In the genomic region with DNA sequence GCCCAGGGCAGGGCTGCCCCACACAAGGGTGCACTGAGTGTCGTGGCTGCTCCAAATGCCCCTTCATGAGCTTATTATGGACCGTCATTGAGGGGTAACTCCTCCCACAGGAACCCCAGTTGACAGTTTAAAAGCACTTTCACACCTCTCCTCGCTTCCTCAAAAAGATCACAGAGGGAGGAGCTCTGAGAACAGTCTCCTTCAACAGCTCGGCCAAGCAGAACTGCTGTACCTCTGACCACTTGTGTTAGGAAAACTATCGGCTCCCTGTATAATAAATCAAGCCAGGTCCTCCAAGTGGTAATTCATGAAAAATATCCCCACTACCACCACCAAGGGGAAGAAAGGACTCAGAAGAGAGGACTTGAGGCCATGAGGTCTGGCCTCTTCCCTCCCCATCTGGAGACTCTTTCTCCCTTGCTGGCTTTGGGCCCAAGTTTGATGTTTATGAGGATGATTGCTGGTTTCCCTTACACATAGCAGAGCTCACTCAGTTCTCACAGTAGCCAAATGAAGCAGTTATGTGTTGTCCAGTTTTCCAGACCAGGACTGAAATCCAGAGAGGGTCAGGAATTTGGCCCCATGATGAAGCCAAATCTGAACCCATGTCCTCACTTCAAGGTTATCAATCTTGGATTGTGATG, we compare ENCODE assay signal across 9 cellular contexts. TPM values are rescaled to one million over a fixed set of nuclear protein-coding genes. Genes with fewer than 3 reads are reported as not detected.
DNase-seq lines count a peak whose midpoint lies in the region; ATAC-seq, FAIRE-seq and TF ChIP-seq lines count a peak whose summit lies in the region.
"Had no signal": no experiment of that assay in that cellular context is flagged by ENCODE, and none has a peak within 500 bp of the region (broad histone marks: within the 10 kb centered on the region; RNA-seq: fewer than 3 reads in every experiment).

No MANE protein-coding gene starts in this region.

- 3% methylated on average over 5 of the region's 5 CpGs for WGBS in GM12878 (ENCODE audit: insufficient coverage, insufficient replicate concordance, low lambda C conversion rate, missing lambda C conversion rate)

- RAD21 ChIA-PET in GM12878 (lab: Charles Lee; ENCODE audit: unreplicated experiment) = interaction anchor here (0.9 to 1.7 kb wide), 12 partner anchors 16 to 128 kb away, joined by 3 to 6 read pairs (median 4); partner anchors contain the start of genes ACOT8, CTSA, NEURL2 and PCIF1

- H3K36me3 ChIP-seq in CD8-positive, alpha-beta memory T cell (ENCODE audit: insufficient read depth, low read length) = peaks cover 34% of the 10 kb centered on the region
- peaks cover 5 to 12% of the 10 kb centered on the region in 2 experiments for H3K36me3 ChIP-seq in GM12878 (ENCODE audit: control insufficient read depth in 2 of 2, insufficient read depth in 2 of 2, low read length in 1 of 2)
- H3K36me3 ChIP-seq in naive thymus-derived CD4-positive, alpha-beta T cell (ENCODE audit: control insufficient read depth in 2 of 3, insufficient read depth in 3 of 3, low read length in 3 of 3) = peaks cover 0 to 65% (median 31%) of the 10 kb centered on the region in 3 experiments

- no peak for DNase-seq in CD8-positive, alpha-beta memory T cell
- peak; percentile 33 for DNase-seq in GM12878 (ENCODE audit: low read depth, low spot score)
- no peak for DNase-seq in naive thymus-derived CD4-positive, alpha-beta T cell
- DNase-seq in activated CD4-positive, alpha-beta T cell treated with anti-CD3 and anti-CD28 coated beads, Interleukin-2, amount 50 U/mL, for 1 hour = no peak
- no peak for DNase-seq in NCI-H1105 (lab: John Stamatoyannopoulos, UW)
- no peak for DNase-seq in progenitor cell of endocrine pancreas (ENCODE audit: low spot score, unreplicated experiment)
- no peak for DNase-seq in cerebellum (ENCODE audit: low spot score)
- DNase-seq: pancreas had no signal

- TF ChIP-seq POLR2A in GM12878 (IDR thresholded peaks at IDR 0.05; ENCODE audit: low read depth, low read length) = no peak

- H3K27ac ChIP-seq in CD8-positive, alpha-beta memory T cell (ENCODE audit: low read depth, low read length) = no peak overlapping the region
- H3K27ac ChIP-seq in GM12878 (ENCODE audit: control insufficient read depth, insufficient read depth) = peak overlapping the region; percentile 63
- no peak overlapping the region for H3K27ac ChIP-seq in naive thymus-derived CD4-positive, alpha-beta T cell (ENCODE audit: low read depth, low read length)
- H3K27ac ChIP-seq: pancreas had no signal

- peaks cover 0 to 9% (median 5%) of the 10 kb centered on the region in 3 donors for H3K4me1 Mint-ChIP-seq in CD8-positive, alpha-beta memory T cell
- H3K4me1 Mint-ChIP-seq in naive thymus-derived CD4-positive, alpha-beta T cell = peaks cover 0 to 3% (median 0%) of the 10 kb centered on the region in 7 donors
- no peaks in the 10 kb centered on the region for H3K4me1 Mint-ChIP-seq in progenitor cell of endocrine pancreas (ENCODE audit: low read depth)

- CTCF ChIA-PET in CD8-positive, alpha-beta memory T cell (lab: Charles Lee) = interaction anchor here (1.0 kb wide), 1 partner anchor 73 kb away, joined by 3 read pairs; no protein-coding TSS in a partner anchor
- CTCF ChIA-PET in GM12878 (lab: Yijun Ruan, JAX) = interaction anchor here (1.0 to 3.8 kb wide), 8 partner anchors 9 to 128 kb away, joined by 3 to 18 read pairs (median 7); partner anchors contain the start of genes ACOT8, PCIF1, SNX21 and ZSWIM3
- CTCF ChIA-PET in naive thymus-derived CD4-positive, alpha-beta T cell (lab: Charles Lee) = no interaction called here

- peak overlapping the region in 5 of 8 donors; percentile 17 to 72 (median 64) for H3K27ac Mint-ChIP-seq in CD8-positive, alpha-beta memory T cell
- H3K27ac Mint-ChIP-seq in naive thymus-derived CD4-positive, alpha-beta T cell = no peak overlapping the region
- H3K27ac Mint-ChIP-seq in progenitor cell of endocrine pancreas = no peak overlapping the region

- 0 out of 2 replicates have a peak overlapping the region, but pooled peaks have one; percentile 45 for H3K4me2 ChIP-seq in GM12878 (ENCODE audit: control insufficient read depth, insufficient read depth)

- peak overlapping the region; percentile 37 for H2AFZ ChIP-seq in GM12878 (ENCODE audit: control insufficient read depth, low read depth, low read length)

- no peaks in the 10 kb centered on the region for H3K79me2 ChIP-seq in GM12878 (ENCODE audit: control insufficient read depth, insufficient read depth, low read length)

- no peaks in the 10 kb centered on the region for H4K20me1 ChIP-seq in GM12878 (ENCODE audit: control insufficient read depth, insufficient read depth)

- no peak overlapping the region for H3K4me3 Mint-ChIP-seq in CD8-positive, alpha-beta memory T cell
- H3K4me3 Mint-ChIP-seq in naive thymus-derived CD4-positive, alpha-beta T cell = no peak overlapping the region
- H3K4me3 Mint-ChIP-seq in progenitor cell of endocrine pancreas (ENCODE audit: low read depth) = no peak overlapping the region

- TF ChIP-seq CTCF in GM12878 (IDR thresholded peaks at IDR 0.05 in 2 of 3, conservative IDR thresholded peaks at IDR 0.05 in 1 of 3; ENCODE audit: control insufficient read depth in 2 of 3, extremely low read depth in 1 of 3, insufficient read depth in 1 of 3, low read depth in 3 of 3, low read length in 3 of 3) (no peak), progenitor cell of endocrine pancreas (IDR thresholded peaks at IDR 0.05; ENCODE audit: unreplicated experiment) (no peak)

- H3K27me3 ChIP-seq in CD8-positive, alpha-beta memory T cell (ENCODE audit: insufficient read depth, low read length, poor library complexity, severe bottlenecking) = no peaks in the 10 kb centered on the region
- H3K27me3 ChIP-seq in GM12878 (replicated peaks in 1 of 2; ENCODE audit: control insufficient read depth in 2 of 2, insufficient read depth in 2 of 2, low read length in 1 of 2) = no peaks in the 10 kb centered on the region
- H3K27me3 ChIP-seq in naive thymus-derived CD4-positive, alpha-beta T cell (ENCODE audit: control insufficient read depth in 2 of 2, insufficient read depth in 2 of 2, low read length in 2 of 2) = no peaks in the 10 kb centered on the region
- H3K27me3 ChIP-seq: pancreas had no signal

- H3K9me3 Mint-ChIP-seq in CD8-positive, alpha-beta memory T cell = no peaks in the 10 kb centered on the region
- no peaks in the 10 kb centered on the region for H3K9me3 Mint-ChIP-seq in naive thymus-derived CD4-positive, alpha-beta T cell
- H3K9me3 Mint-ChIP-seq in progenitor cell of endocrine pancreas (ENCODE audit: low read depth) = no peaks in the 10 kb centered on the region

- no peaks in the 10 kb centered on the region for H3K9me3 ChIP-seq in CD8-positive, alpha-beta memory T cell (ENCODE audit: low read length)
- H3K9me3 ChIP-seq in GM12878 (replicated peaks; ENCODE audit: control insufficient read depth, insufficient read depth, low read length) = no peaks in the 10 kb centered on the region
- H3K9me3 ChIP-seq in naive thymus-derived CD4-positive, alpha-beta T cell (ENCODE audit: control insufficient read depth in 2 of 3, low read length in 3 of 3) = no peaks in the 10 kb centered on the region
- H3K9me3 ChIP-seq: pancreas had no signal

- BruUV-seq in GM12878 (replicated peaks; lab: Mats Ljungman, UMichigan) = TSS peak; percentile 42

- ATAC-seq in HG02610 (IDR thresholded peaks at IDR 0.05; ENCODE audit: unreplicated experiment) (peak; percentile 57), GM12878 (peak; percentile 98)
- peak; percentile 65 for ATAC-seq in naive thymus-derived CD4-positive, alpha-beta T cell

- peaks cover 0 to 61% (median 4%) of the 10 kb centered on the region in 3 donors for H3K36me3 Mint-ChIP-seq in CD8-positive, alpha-beta memory T cell
- H3K36me3 Mint-ChIP-seq in naive thymus-derived CD4-positive, alpha-beta T cell = peaks cover 0 to 29% (median 5%) of the 10 kb centered on the region in 5 donors
- peaks cover 8% of the 10 kb centered on the region for H3K36me3 Mint-ChIP-seq in progenitor cell of endocrine pancreas (ENCODE audit: insufficient read depth)

- H3K9ac ChIP-seq in GM12878 (ENCODE audit: control insufficient read depth, insufficient read depth, low read length) = no peak overlapping the region

- no peaks in the 10 kb centered on the region for H3K27me3 Mint-ChIP-seq in CD8-positive, alpha-beta memory T cell
- no peaks in the 10 kb centered on the region for H3K27me3 Mint-ChIP-seq in naive thymus-derived CD4-positive, alpha-beta T cell
- no peaks in the 10 kb centered on the region for H3K27me3 Mint-ChIP-seq in progenitor cell of endocrine pancreas

- peak; percentile 99 for FAIRE-seq in GM12878 (lab: Jason Lieb, UNC)
- FAIRE-seq: pancreas had no signal

- no peak for TF ChIP-seq EP300 in GM12878 (IDR thresholded peaks at IDR 0.05; ENCODE audit: borderline replicate concordance in 1 of 2, control insufficient read depth in 1 of 2, low read depth in 2 of 2, low read length in 2 of 2)

- in situ Hi-C loops in GM12878 (cut with MboI) = no loop called here

- SMC1A ChIA-PET in GM12878 (lab: Charles Lee; ENCODE audit: uncharacterized antibody, unreplicated experiment) = interaction anchor here (0.6 to 2.1 kb wide), 13 partner anchors 8 to 170 kb away, joined by 3 to 4 read pairs (median 4); partner anchors contain the start of gene UBE2C

- no peak overlapping the region for H3K4me3 ChIP-seq in CD8-positive, alpha-beta memory T cell (ENCODE audit: low read length)
- no peak overlapping the region for H3K4me3 ChIP-seq in GM12878
- H3K4me3 ChIP-seq in naive thymus-derived CD4-positive, alpha-beta T cell (ENCODE audit: low read length) = no peak overlapping the region
- H3K4me3 ChIP-seq: pancreas had no signal

- intact Hi-C loops in GM12878 (cut with micrococcal nuclease; ENCODE audit: unreplicated experiment) = no loop called here
- intact Hi-C loops in naive thymus-derived CD4-positive, alpha-beta T cell (cut with micrococcal nuclease) = no loop called here

- H3K4me1 ChIP-seq in CD8-positive, alpha-beta memory T cell (ENCODE audit: insufficient read depth, low read length) = no peaks in the 10 kb centered on the region
- H3K4me1 ChIP-seq in GM12878 (ENCODE audit: control insufficient read depth, insufficient read depth, low read length) = peaks cover 14% of the 10 kb centered on the region
- no peaks in the 10 kb centered on the region for H3K4me1 ChIP-seq in naive thymus-derived CD4-positive, alpha-beta T cell (ENCODE audit: control insufficient read depth in 2 of 2, insufficient read depth in 2 of 2, low read length in 2 of 2)
- H3K4me1 ChIP-seq: pancreas had no signal

- TF ChIP-seq RAD21 in GM12878 (IDR thresholded peaks at IDR 0.05; ENCODE audit: insufficient read depth, low read depth, low read length) = no peak

- POLR2A ChIA-PET in CD8-positive, alpha-beta memory T cell (lab: Charles Lee) = no interaction called here
- POLR2A ChIA-PET in GM12878 (lab: Charles Lee) = interaction anchor here (0.7 to 2.3 kb wide), 9 partner anchors 9 to 118 kb away, joined by 3 to 10 read pairs (median 5); partner anchors contain the start of genes CTSA, NEURL2, SNX21 and UBE2C
- POLR2A ChIA-PET in naive thymus-derived CD4-positive, alpha-beta T cell (lab: Charles Lee) = no interaction called here

RNA-seq across cellular contexts. Expression of gene SNX21, which starts 8.7 kb away (rescaled TPM):
- total RNA-seq in CD8-positive, alpha-beta memory T cell = 1 to 10 TPM; 1.2 to 1.3 TPM
- 3.4 TPM for polyA plus RNA-seq in CD8-positive, alpha-beta memory T cell
- total RNA-seq in GM12878 (2013; cell fraction: nucleolus; rRNA removed) = 2.3 and 5.2 TPM in 2 replicates
- 0.76 and 0.79 TPM in 2 replicates for total RNA-seq in GM12878 (2014; rRNA removed)
- 0.22 and 0.23 TPM in 2 replicates for total RNA-seq in GM12878 (2014; rRNA removed; fragmentation: Illumina TruSeq; extraction: Trizol)
- 0.77 and 1.2 TPM in 2 replicates for total RNA-seq in GM12878 (2021)
- 0.41 TPM for polyA plus RNA-seq in GM12878 (2011; ENCODE audit: low read depth)
- 0.27 and 0.41 TPM in 2 replicates for polyA plus RNA-seq in GM12878 (2011; rRNA removed)
- polyA plus RNA-seq in GM12878 (2011; cell fraction: cytosol; rRNA removed) = 0.76 and 0.97 TPM in 2 replicates
- 0.49 and 0.92 TPM in 2 replicates for polyA plus RNA-seq in GM12878 (2011; cell fraction: nucleus; rRNA removed)
- polyA plus RNA-seq in GM12878 (2012) = 1.1 and 1.9 TPM in 2 replicates
- polyA plus RNA-seq in GM12878 (2014; fragmentation: Illumina TruSeq; extraction: Trizol) = 0.10 and 0.27 TPM in 2 replicates
- under 1 TPM; 0.34 to 0.37 TPM for polyA plus RNA-seq in GM12878 (2014; fragmentation: Nextera tagmentation; extraction: Ambion mirVana)
- 1.1 and 1.3 TPM in 2 replicates for polyA plus RNA-seq in GM12878 (2014; rRNA removed)
- polyA plus RNA-seq in GM12878 (2016; fragmentation: Nextera tagmentation; extraction: Ambion mirVana) = 1 to 10 TPM in 1 of 2 experiments, under 1 TPM in 1; 0.74 to 1.4 TPM
- 0.15 and 0.52 TPM in 2 replicates for polyA minus RNA-seq in GM12878 (2011; rRNA and poly(A)+ RNA removed)
- not detected in 2 replicates for polyA minus RNA-seq in GM12878 (2011; cell fraction: cytosol; rRNA and poly(A)+ RNA removed)
- 0.85 and 1.4 TPM in 2 replicates for polyA minus RNA-seq in GM12878 (2011; cell fraction: nucleus; rRNA and poly(A)+ RNA removed)
- 1 to 10 TPM in 3 of 5 experiments, under 1 TPM in 2; 0.93 to 4.9 (median 1.5) TPM for total RNA-seq in naive thymus-derived CD4-positive, alpha-beta T cell
- polyA plus RNA-seq in naive thymus-derived CD4-positive, alpha-beta T cell = 1 to 10 TPM in 1 of 2 donors, under 1 TPM in 1; 0.30 to 1.1 TPM
- 12.2 and 13.1 TPM in 2 replicates for total RNA-seq in progenitor cell of endocrine pancreas
- total RNA-seq in cerebellum = 24.4 TPM

RNA-seq across cellular contexts. Expression of gene ACOT8, which starts 14.9 kb away (rescaled TPM):
- 10 to 100 TPM; 27.1 to 27.3 TPM for total RNA-seq in CD8-positive, alpha-beta memory T cell
- polyA plus RNA-seq in CD8-positive, alpha-beta memory T cell = 41.0 TPM
- total RNA-seq in GM12878 (2013; cell fraction: nucleolus; rRNA removed) = 43.6 and 48.2 TPM in 2 replicates
- total RNA-seq in GM12878 (2014; rRNA removed) = 45.0 and 47.9 TPM in 2 replicates
- total RNA-seq in GM12878 (2014; rRNA removed; fragmentation: Illumina TruSeq; extraction: Trizol) = 15.2 and 16.5 TPM in 2 replicates
- total RNA-seq in GM12878 (2021) = 24.9 and 27.3 TPM in 2 replicates
- polyA plus RNA-seq in GM12878 (2011; ENCODE audit: low read depth) = 12.5 TPM
- polyA plus RNA-seq in GM12878 (2011; rRNA removed) = 22.9 and 39.3 TPM in 2 replicates
- 75.7 and 85.6 TPM in 2 replicates for polyA plus RNA-seq in GM12878 (2011; cell fraction: cytosol; rRNA removed)
- polyA plus RNA-seq in GM12878 (2011; cell fraction: nucleus; rRNA removed) = 67.1 and 69.3 TPM in 2 replicates
- 22.6 and 23.4 TPM in 2 replicates for polyA plus RNA-seq in GM12878 (2012)
- polyA plus RNA-seq in GM12878 (2014; fragmentation: Illumina TruSeq; extraction: Trizol) = 9.5 and 15.9 TPM in 2 replicates
- polyA plus RNA-seq in GM12878 (2014; fragmentation: Nextera tagmentation; extraction: Ambion mirVana) = 10 to 100 TPM in 1 of 2 experiments, 1 to 10 TPM in 1; 5.1 to 10.1 TPM
- 42.0 and 45.3 TPM in 2 replicates for polyA plus RNA-seq in GM12878 (2014; rRNA removed)
- polyA plus RNA-seq in GM12878 (2016; fragmentation: Nextera tagmentation; extraction: Ambion mirVana) = 10 to 100 TPM; 36.3 to 47.5 TPM
- 19.8 and 46.3 TPM in 2 replicates for polyA minus RNA-seq in GM12878 (2011; rRNA and poly(A)+ RNA removed)
- polyA minus RNA-seq in GM12878 (2011; cell fraction: cytosol; rRNA and poly(A)+ RNA removed) = 6.8 and 13.9 TPM in 2 replicates
- 21.6 and 34.5 TPM in 2 replicates for polyA minus RNA-seq in GM12878 (2011; cell fraction: nucleus; rRNA and poly(A)+ RNA removed)
- 10 to 100 TPM; 20.5 to 35.5 (median 29.2) TPM for total RNA-seq in naive thymus-derived CD4-positive, alpha-beta T cell
- 10 to 100 TPM; 33.8 to 38.7 TPM for polyA plus RNA-seq in naive thymus-derived CD4-positive, alpha-beta T cell
- 23.0 and 23.2 TPM in 2 replicates for total RNA-seq in progenitor cell of endocrine pancreas
- total RNA-seq in cerebellum = 26.6 TPM

RNA-seq across cellular contexts. Expression of gene ZSWIM3, which starts 15.1 kb away (rescaled TPM):
- total RNA-seq in CD8-positive, alpha-beta memory T cell = 1 to 10 TPM; 5.9 to 6.5 TPM
- polyA plus RNA-seq in CD8-positive, alpha-beta memory T cell = 2.0 TPM
- 6.8 and 7.8 TPM in 2 replicates for total RNA-seq in GM12878 (2013; cell fraction: nucleolus; rRNA removed)
- total RNA-seq in GM12878 (2014; rRNA removed) (4.6 and 5.7 TPM in 2 replicates), GM12878 (2014; rRNA removed; fragmentation: Illumina TruSeq; extraction: Trizol) (4.3 and 4.9 TPM in 2 replicates), GM12878 (2021) (4.1 and 4.5 TPM in 2 replicates), progenitor cell of endocrine pancreas (7.6 and 7.9 TPM in 2 replicates), cerebellum (10.4 TPM)
- polyA plus RNA-seq in GM12878 (2011; ENCODE audit: low read depth) = 1.2 TPM
- polyA plus RNA-seq in GM12878 (2011; rRNA removed) (4.3 and 5.1 TPM in 2 replicates), GM12878 (2014; fragmentation: Illumina TruSeq; extraction: Trizol) (3.2 and 4.7 TPM in 2 replicates), GM12878 (2014; fragmentation: Nextera tagmentation; extraction: Ambion mirVana) (1 to 10 TPM; 1.6 to 2.0 TPM), GM12878 (2014; rRNA removed) (4.1 and 4.6 TPM in 2 replicates), GM12878 (2016; fragmentation: Nextera tagmentation; extraction: Ambion mirVana) (1 to 10 TPM; 3.5 to 3.6 TPM)
- 5.1 and 5.5 TPM in 2 replicates for polyA plus RNA-seq in GM12878 (2011; cell fraction: cytosol; rRNA removed)
- 3.6 and 3.7 TPM in 2 replicates for polyA plus RNA-seq in GM12878 (2011; cell fraction: nucleus; rRNA removed)
- 1.1 and 3.4 TPM in 2 replicates for polyA plus RNA-seq in GM12878 (2012)
- polyA minus RNA-seq in GM12878 (2011; rRNA and poly(A)+ RNA removed) = 11.8 and 13.4 TPM in 2 replicates
- 2.6 and 2.8 TPM in 2 replicates for polyA minus RNA-seq in GM12878 (2011; cell fraction: cytosol; rRNA and poly(A)+ RNA removed)
- 1.8 and 3.3 TPM in 2 replicates for polyA minus RNA-seq in GM12878 (2011; cell fraction: nucleus; rRNA and poly(A)+ RNA removed)
- 1 to 10 TPM; 1.3 to 6.8 (median 6.0) TPM for total RNA-seq in naive thymus-derived CD4-positive, alpha-beta T cell
- 1 to 10 TPM; 1.2 to 3.1 TPM for polyA plus RNA-seq in naive thymus-derived CD4-positive, alpha-beta T cell

RNA-seq across cellular contexts. Expression of gene TNNC2, which starts 15.2 kb away (rescaled TPM):
- not detected for total RNA-seq in CD8-positive, alpha-beta memory T cell
- 0.36 TPM for polyA plus RNA-seq in CD8-positive, alpha-beta memory T cell
- not detected in 2 replicates for total RNA-seq in GM12878 (2013; cell fraction: nucleolus; rRNA removed)
- not detected in 2 replicates for total RNA-seq in GM12878 (2014; rRNA removed)
- not detected in 2 replicates for total RNA-seq in GM12878 (2014; rRNA removed; fragmentation: Illumina TruSeq; extraction: Trizol)
- not detected in 2 replicates for total RNA-seq in GM12878 (2021)
- not detected for polyA plus RNA-seq in GM12878 (2011; ENCODE audit: low read depth)
- not detected in 2 replicates for polyA plus RNA-seq in GM12878 (2011; rRNA removed)
- 0.09 and 0.15 TPM in 2 replicates for polyA plus RNA-seq in GM12878 (2011; cell fraction: cytosol; rRNA removed)
- not detected in 2 replicates for polyA plus RNA-seq in GM12878 (2011; cell fraction: nucleus; rRNA removed)
- polyA plus RNA-seq in GM12878 (2012) = 0.31 TPM in 1 of 2 replicates, not detected in the other
- not detected in 2 replicates for polyA plus RNA-seq in GM12878 (2014; fragmentation: Illumina TruSeq; extraction: Trizol)
- not detected for polyA plus RNA-seq in GM12878 (2014; fragmentation: Nextera tagmentation; extraction: Ambion mirVana)
- not detected in 2 replicates for polyA plus RNA-seq in GM12878 (2014; rRNA removed)
- under 1 TPM in 1 of 2 experiments, not detected in 1; 0.37 TPM for polyA plus RNA-seq in GM12878 (2016; fragmentation: Nextera tagmentation; extraction: Ambion mirVana)
- not detected in 2 replicates for polyA minus RNA-seq in GM12878 (2011; rRNA and poly(A)+ RNA removed)
- not detected in 2 replicates for polyA minus RNA-seq in GM12878 (2011; cell fraction: cytosol; rRNA and poly(A)+ RNA removed)
- not detected in 2 replicates for polyA minus RNA-seq in GM12878 (2011; cell fraction: nucleus; rRNA and poly(A)+ RNA removed)
- total RNA-seq in naive thymus-derived CD4-positive, alpha-beta T cell = 1 to 10 TPM in 1 of 5 experiments, under 1 TPM in 1, not detected in 3; 0.59 to 1.4 TPM
- polyA plus RNA-seq in naive thymus-derived CD4-positive, alpha-beta T cell = not detected
- 0.67 TPM in 1 of 2 replicates, not detected in the other for total RNA-seq in progenitor cell of endocrine pancreas
- total RNA-seq in cerebellum = 0.45 TPM
- total RNA-seq: pancreas had no signal

RNA-seq across cellular contexts. Expression of gene UBE2C, which starts 29.8 kb away (rescaled TPM):
- total RNA-seq in CD8-positive, alpha-beta memory T cell = 100 to 1,000 TPM; 124 to 130 TPM
- not detected for polyA plus RNA-seq in CD8-positive, alpha-beta memory T cell
- total RNA-seq in GM12878 (2013; cell fraction: nucleolus; rRNA removed) = 3.5 and 5.6 TPM in 2 replicates
- total RNA-seq in GM12878 (2014; rRNA removed) (174 and 186 TPM in 2 replicates), GM12878 (2014; rRNA removed; fragmentation: Illumina TruSeq; extraction: Trizol) (115 and 117 TPM in 2 replicates), GM12878 (2021) (133 and 141 TPM in 2 replicates), progenitor cell of endocrine pancreas (63.9 and 69.0 TPM in 2 replicates), cerebellum (14.1 TPM)
- polyA plus RNA-seq in GM12878 (2011; ENCODE audit: low read depth) = 135 TPM
- polyA plus RNA-seq in GM12878 (2011; rRNA removed) (139 and 175 TPM in 2 replicates), GM12878 (2014; fragmentation: Illumina TruSeq; extraction: Trizol) (163 and 178 TPM in 2 replicates), GM12878 (2014; fragmentation: Nextera tagmentation; extraction: Ambion mirVana) (100 to 1,000 TPM in 1 of 2 experiments, 10 to 100 TPM in 1; 86.2 to 140 TPM), GM12878 (2014; rRNA removed) (229 and 243 TPM in 2 replicates), GM12878 (2016; fragmentation: Nextera tagmentation; extraction: Ambion mirVana) (100 to 1,000 TPM; 396 to 412 TPM)
- polyA plus RNA-seq in GM12878 (2011; cell fraction: cytosol; rRNA removed) = 226 and 261 TPM in 2 replicates
- 90.0 and 96.1 TPM in 2 replicates for polyA plus RNA-seq in GM12878 (2011; cell fraction: nucleus; rRNA removed)
- 100 and 106 TPM in 2 replicates for polyA plus RNA-seq in GM12878 (2012)
- 59.9 and 79.5 TPM in 2 replicates for polyA minus RNA-seq in GM12878 (2011; rRNA and poly(A)+ RNA removed)
- polyA minus RNA-seq in GM12878 (2011; cell fraction: cytosol; rRNA and poly(A)+ RNA removed) = 56.4 and 68.8 TPM in 2 replicates
- 20.3 and 24.9 TPM in 2 replicates for polyA minus RNA-seq in GM12878 (2011; cell fraction: nucleus; rRNA and poly(A)+ RNA removed)
- 100 to 1,000 TPM in 1 of 5 experiments, under 1 TPM in 3, not detected in 1; 0.50 to 129 (median 0.75) TPM for total RNA-seq in naive thymus-derived CD4-positive, alpha-beta T cell
- polyA plus RNA-seq in naive thymus-derived CD4-positive, alpha-beta T cell = not detected

Comparison
In these comparisons a context has a peak if more than half of its experiments do, and no peak if none do; other contexts are left out.
1. H3K27ac Mint-ChIP-seq: peak in CD8-positive, alpha-beta memory T cell (5 of 8); none in naive thymus-derived CD4-positive, alpha-beta T cell (0 of 9) and progenitor cell of endocrine pancreas (single experiment).
2. Peak in every context shown above with its lines, with median percentiles within 50 percentile points of each other: ATAC-seq.